Comparison of ENCODE assay signal across 15 cellular contexts in genomic region chr21:34598931-34599400, GRCh38.
DNase-seq lines count a peak whose midpoint lies in the region.
"Had no signal": no experiment of that assay in that cellular context is flagged by ENCODE, and none has a peak within 500 bp of the region (broad histone marks: within the 10 kb centered on the region; RNA-seq: fewer than 3 reads in every experiment).

No MANE protein-coding gene starts in this region.

- H3K4me3 ChIP-seq in effector memory CD4-positive, alpha-beta T cell (ENCODE audit: insufficient read depth, low read depth, low read length, poor library complexity, severe bottlenecking): no peak overlapping the region
- H3K4me3 ChIP-seq: gastrocnemius medialis had no signal

- H3K36me3 ChIP-seq in effector memory CD4-positive, alpha-beta T cell (ENCODE audit: control insufficient read depth, insufficient read depth, low read length): no peaks in the 10 kb centered on the region
- H3K36me3 ChIP-seq: brain microvascular endothelial cell, gastrocnemius medialis, neutrophil had no signal

- DNase-seq in DMS153 treated with DMSO at 0.1 percent for 48 hours (lab: John Stamatoyannopoulos, UW; ENCODE audit: unreplicated experiment) (peak; percentile 65), HPDE6-E6E7 (ENCODE audit: extremely low spot score) (peak; percentile 34), RKO (ENCODE audit: low spot score) (peak; percentile 66), fibroblast of gingiva (ENCODE audit: low read depth) (peak; percentile 29), NCI-H526 treated with DMSO at 0.1 percent for 48 hours (lab: John Stamatoyannopoulos, UW) (no peak), NCI-H524 treated with DMSO at 0.1 percent for 48 hours (lab: John Stamatoyannopoulos, UW) (no peak), cortex of kidney (lab: John Stamatoyannopoulos, UW) (no peak)
- no peak for DNase-seq in effector memory CD4-positive, alpha-beta T cell
- DNase-seq: activated CD8-positive, alpha-beta T cell treated with anti-CD3 and anti-CD28 coated beads for 36 hours; activated effector memory CD4-positive, alpha-beta T cell treated with Interleukin-2 at 50 U/mL for 16 hours; brain microvascular endothelial cell; gastrocnemius medialis; NCI-H1048; NCI-H82 had no signal

- no peak overlapping the region for H3K27ac ChIP-seq in effector memory CD4-positive, alpha-beta T cell (ENCODE audit: insufficient read depth, low read length, poor library complexity, severe bottlenecking)
- H3K27ac ChIP-seq: brain microvascular endothelial cell, gastrocnemius medialis, neutrophil had no signal

- H3K4me1 ChIP-seq in effector memory CD4-positive, alpha-beta T cell (ENCODE audit: control insufficient read depth, insufficient read depth, low read length, poor library complexity, severe bottlenecking): no peaks in the 10 kb centered on the region

- H3K27me3 ChIP-seq in effector memory CD4-positive, alpha-beta T cell (replicated peaks; ENCODE audit: control insufficient read depth, insufficient read depth, low read length, poor library complexity, severe bottlenecking): no peaks in the 10 kb centered on the region
- H3K27me3 ChIP-seq: brain microvascular endothelial cell, gastrocnemius medialis, neutrophil had no signal

- no peaks in the 10 kb centered on the region for H3K9me3 ChIP-seq in effector memory CD4-positive, alpha-beta T cell (ENCODE audit: control insufficient read depth, low read length)
- H3K9me3 ChIP-seq: gastrocnemius medialis, neutrophil had no signal

Comparison
In these comparisons a context has a peak if more than half of its experiments do, and no peak if none do; other contexts are left out.
1. DNase-seq: peak in DMS153 treated with DMSO at 0.1 percent for 48 hours (single experiment), HPDE6-E6E7 (single experiment), RKO (single experiment) and fibroblast of gingiva (single experiment); none in NCI-H526 treated with DMSO at 0.1 percent for 48 hours (single experiment), effector memory CD4-positive, alpha-beta T cell (0 of 3), NCI-H524 treated with DMSO at 0.1 percent for 48 hours (single experiment) and cortex of kidney (single experiment).